Comparison of ENCODE assay signal across 26 cellular contexts in genomic region chr5:123364443-123364842, GRCh38.
"Had no signal": no experiment of that assay in that cellular context is flagged by ENCODE, and none has a peak within 500 bp of the region (broad histone marks: within the 10 kb centered on the region; RNA-seq: fewer than 3 reads in every experiment).

No MANE protein-coding gene starts in this region.

- H3K4me3 Mint-ChIP-seq: activated CD4-positive, alpha-beta memory T cell treated with anti-CD3 and anti-CD28 coated beads for 36 hours; activated CD4-positive, alpha-beta T cell treated with anti-CD3 and anti-CD28 coated beads, Interleukin-2, amount 10 ng/mL, durations not matched to agents 24 days and 14 days; activated naive CD4-positive, alpha-beta T cell treated with anti-CD3 and anti-CD28 coated beads, Interleukin-2, amount 10 ng/mL, durations not matched to agents 7 days and 5 days; activated naive CD8-positive, alpha-beta T cell treated with anti-CD3 and anti-CD28 coated beads, Interleukin-2, amount 10 ng/mL, durations not matched to agents 7 days and 5 days; activated T-cell treated with anti-CD3 and anti-CD28 coated beads, Interleukin-2, amount 50 U/mL, for 24 hours; effector memory CD8-positive, alpha-beta T cell; T-helper 17 cell had no signal

- FAIRE-seq: astrocyte had no signal

- H3K27me3 Mint-ChIP-seq: activated CD4-positive, alpha-beta memory T cell treated with anti-CD3 and anti-CD28 coated beads for 36 hours; activated CD4-positive, alpha-beta T cell treated with anti-CD3 and anti-CD28 coated beads, Interleukin-2, amount 10 ng/mL, durations not matched to agents 24 days and 14 days; activated naive CD4-positive, alpha-beta T cell treated with anti-CD3 and anti-CD28 coated beads, Interleukin-2, amount 10 ng/mL, durations not matched to agents 7 days and 5 days; activated naive CD8-positive, alpha-beta T cell treated with anti-CD3 and anti-CD28 coated beads, Interleukin-2, amount 10 ng/mL, durations not matched to agents 7 days and 5 days; activated T-cell treated with anti-CD3 and anti-CD28 coated beads, Interleukin-2, amount 50 U/mL, for 24 hours; effector memory CD8-positive, alpha-beta T cell; T-helper 17 cell had no signal

- ATAC-seq: effector memory CD8-positive, alpha-beta T cell; foreskin keratinocyte; heart left ventricle; left lung; lower lobe of right lung; pancreas; T-helper 17 cell had no signal

- H3K9me3 Mint-ChIP-seq: activated CD4-positive, alpha-beta memory T cell treated with anti-CD3 and anti-CD28 coated beads for 36 hours; activated CD4-positive, alpha-beta T cell treated with anti-CD3 and anti-CD28 coated beads, Interleukin-2, amount 10 ng/mL, durations not matched to agents 24 days and 14 days; activated naive CD4-positive, alpha-beta T cell treated with anti-CD3 and anti-CD28 coated beads, Interleukin-2, amount 10 ng/mL, durations not matched to agents 7 days and 5 days; activated naive CD8-positive, alpha-beta T cell treated with anti-CD3 and anti-CD28 coated beads, Interleukin-2, amount 10 ng/mL, durations not matched to agents 7 days and 5 days; activated T-cell treated with anti-CD3 and anti-CD28 coated beads, Interleukin-2, amount 50 U/mL, for 24 hours; effector memory CD8-positive, alpha-beta T cell had no signal

- H3K27ac ChIP-seq: brain microvascular endothelial cell, foreskin keratinocyte, left lung, lower lobe of right lung, pancreas, prostate gland, spleen, testis had no signal

- H3K27me3 ChIP-seq: brain microvascular endothelial cell, foreskin keratinocyte, heart left ventricle, left lung, pancreas, spleen, testis had no signal

- DNase-seq: activated CD4-positive, alpha-beta memory T cell treated with anti-CD3 and anti-CD28 coated beads for 36 hours; activated CD4-positive, alpha-beta T cell treated with anti-CD3 and anti-CD28 coated beads, Interleukin-2, amount 10 ng/mL, durations not matched to agents 24 days and 14 days; activated CD4-positive, CD25-positive, alpha-beta regulatory T cell treated with anti-CD3 and anti-CD28 coated beads, Interleukin-2, amount 50 U/mL, for 72 hours; activated CD8-positive, alpha-beta memory T cell treated with anti-CD3 and anti-CD28 coated beads, Interleukin-2, amount 50 U/mL, for 48 hours; activated gamma-delta T cell; activated naive CD4-positive, alpha-beta T cell treated with anti-CD3 and anti-CD28 coated beads, Interleukin-2, amount 10 ng/mL, durations not matched to agents 7 days and 5 days; activated naive CD8-positive, alpha-beta T cell treated with anti-CD3 and anti-CD28 coated beads, Interleukin-2, amount 10 ng/mL, durations not matched to agents 7 days and 5 days; activated T-cell treated with anti-CD3 and anti-CD28 coated beads, Interleukin-2, amount 50 U/mL, for 24 hours; brain microvascular endothelial cell; cortex of kidney; effector memory CD8-positive, alpha-beta T cell; erythroblast; foreskin keratinocyte; heart left ventricle; left lung; lower lobe of right lung; mesendoderm; nucleus accumbens; pancreas; spleen; stimulated activated naive CD4-positive, alpha-beta T cell treated with Interleukin-2 at 50 U/mL for 16 hours; T-helper 17 cell; T1000; testis had no signal

- H3K4me1 ChIP-seq: foreskin keratinocyte, lower lobe of right lung, prostate gland had no signal

- H3K4me1 Mint-ChIP-seq: activated CD4-positive, alpha-beta T cell treated with anti-CD3 and anti-CD28 coated beads, Interleukin-2, amount 10 ng/mL, durations not matched to agents 24 days and 14 days; activated naive CD4-positive, alpha-beta T cell treated with anti-CD3 and anti-CD28 coated beads, Interleukin-2, amount 10 ng/mL, durations not matched to agents 7 days and 5 days; activated naive CD8-positive, alpha-beta T cell treated with anti-CD3 and anti-CD28 coated beads, Interleukin-2, amount 10 ng/mL, durations not matched to agents 7 days and 5 days had no signal

- H3K4me3 ChIP-seq: heart left ventricle, left lung, lower lobe of right lung, pancreas, prostate gland, spleen, testis had no signal

- H3K27ac Mint-ChIP-seq: activated CD4-positive, alpha-beta memory T cell treated with anti-CD3 and anti-CD28 coated beads for 36 hours; activated CD4-positive, alpha-beta T cell treated with anti-CD3 and anti-CD28 coated beads, Interleukin-2, amount 10 ng/mL, durations not matched to agents 24 days and 14 days; activated naive CD4-positive, alpha-beta T cell treated with anti-CD3 and anti-CD28 coated beads, Interleukin-2, amount 10 ng/mL, durations not matched to agents 7 days and 5 days; activated naive CD8-positive, alpha-beta T cell treated with anti-CD3 and anti-CD28 coated beads, Interleukin-2, amount 10 ng/mL, durations not matched to agents 7 days and 5 days; activated T-cell treated with anti-CD3 and anti-CD28 coated beads, Interleukin-2, amount 50 U/mL, for 24 hours; effector memory CD8-positive, alpha-beta T cell; T-helper 17 cell had no signal

- H3K9me3 ChIP-seq: heart left ventricle, left lung, lower lobe of right lung, pancreas, prostate gland, spleen, testis had no signal

- H3K36me3 ChIP-seq: brain microvascular endothelial cell, pancreas, prostate gland had no signal
